In the genomic region with DNA sequence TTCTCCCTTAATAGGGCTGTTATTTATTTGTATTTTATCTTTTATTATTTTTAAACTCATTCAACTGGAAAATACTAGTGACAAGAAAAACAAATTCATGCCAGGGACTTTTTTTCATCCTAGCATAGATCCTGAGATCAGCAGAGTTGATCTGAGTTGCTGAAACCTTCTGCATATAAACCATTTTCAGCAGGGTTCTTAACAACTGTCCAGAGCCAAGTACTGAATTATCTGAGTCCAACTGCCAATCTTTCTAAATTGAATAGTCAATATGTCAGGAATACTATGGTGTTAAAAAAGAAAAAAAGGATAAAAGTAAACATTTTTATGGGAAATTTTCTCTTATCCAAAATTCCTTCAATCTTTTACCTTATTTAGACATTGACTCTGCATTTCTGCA, we compare ENCODE assay signal across 25 cellular contexts. TPM values are rescaled to one million over a fixed set of nuclear protein-coding genes. Genes with fewer than 3 reads are reported as not detected.
"Had no signal": no experiment of that assay in that cellular context is flagged by ENCODE, and none has a peak within 500 bp of the region (broad histone marks: within the 10 kb centered on the region; RNA-seq: fewer than 3 reads in every experiment).

No MANE protein-coding gene starts in this region.

- ATAC-seq: effector memory CD8-positive, alpha-beta T cell; left ventricle myocardium superior; naive thymus-derived CD8-positive, alpha-beta T cell; stimulated activated effector memory CD8-positive, alpha-beta T cell treated with anti-CD3 and anti-CD28 coated beads, Interleukin-12 subunit alpha, Interleukin-12 subunit beta, amount 100 ng/mL, for 72 hours; stimulated activated naive CD8-positive, alpha-beta T cell treated with anti-CD3 and anti-CD28 coated beads, Interleukin-15, Interleukin-2, amounts not matched to agents 100 U/mL and 50 U/mL, for 24 hours had no signal

- H3K27me3 ChIP-seq: esophagus squamous epithelium, right lobe of liver, testis had no signal

- H3K4me3 ChIP-seq: esophagus squamous epithelium, mucosa of descending colon, psoas muscle, right lobe of liver, testis had no signal

- H3K27ac ChIP-seq: epithelial cell of prostate, neutrophil, psoas muscle had no signal

- H3K36me3 ChIP-seq: esophagus squamous epithelium, neutrophil, right lobe of liver had no signal

- H3K9me3 ChIP-seq: esophagus squamous epithelium, mucosa of descending colon, neutrophil, right lobe of liver, testis had no signal

- DNase-seq: cerebellar nuclear complex; effector memory CD8-positive, alpha-beta T cell; esophagus squamous epithelium; foreskin fibroblast; hippocampal formation; left ventricle myocardium superior; mammary epithelial cell; naive thymus-derived CD8-positive, alpha-beta T cell; psoas muscle; retina; right lobe of liver; stimulated activated CD4-positive, alpha-beta T cell treated with anti-CD3 and anti-CD28 coated beads, Interleukin-4, amount 100 ng/mL, for 1 hour; stimulated activated CD8-positive, alpha-beta memory T cell treated with anti-CD3 and anti-CD28 coated beads, Interleukin-4, amount 100 ng/mL, for 48 hours; stimulated activated naive CD8-positive, alpha-beta T cell treated with anti-CD3 and anti-CD28 coated beads, Interleukin-15, Interleukin-2, amounts not matched to agents 100 U/mL and 50 U/mL, for 24 hours; testis; trophoblast cell had no signal

RNA-seq across cellular contexts. Expression of gene LBHD2, which starts 55.2 kb away (rescaled TPM):
- total RNA-seq: kidney epithelial cell; left colon; left ventricle myocardium superior; mammary epithelial cell; mucosa of descending colon; naive thymus-derived CD8-positive, alpha-beta T cell; osteoblast; psoas muscle; right lobe of liver; urinary bladder had no signal
- polyA plus RNA-seq: mammary epithelial cell; naive thymus-derived CD8-positive, alpha-beta T cell; neural cell; psoas muscle; urinary bladder had no signal
